9 cellular contexts compared by ENCODE assay signal in genomic region chr20:19683822-19684221, GRCh38.
"Had no signal": no experiment of that assay in that cellular context is flagged by ENCODE, and none has a peak within 500 bp of the region (broad histone marks: within the 10 kb centered on the region; RNA-seq: fewer than 3 reads in every experiment).

No MANE protein-coding gene starts in this region.

- H3K27ac Mint-ChIP-seq: H9, HFFc6 had no signal

- ATAC-seq: K562 had no signal

- DNase-seq: GM23248, GOT3, H9, HCEC 1CT, HFFc6, IMR-90, KG1 had no signal

- H3K4me3 Mint-ChIP-seq: H9, HFFc6 had no signal

- H3K27ac ChIP-seq: GM23248, HL-60 had no signal

- H3K4me3 ChIP-seq: GM23248, K562 had no signal
